Comparison of ENCODE assay signal across 14 cellular contexts in the genomic region with DNA sequence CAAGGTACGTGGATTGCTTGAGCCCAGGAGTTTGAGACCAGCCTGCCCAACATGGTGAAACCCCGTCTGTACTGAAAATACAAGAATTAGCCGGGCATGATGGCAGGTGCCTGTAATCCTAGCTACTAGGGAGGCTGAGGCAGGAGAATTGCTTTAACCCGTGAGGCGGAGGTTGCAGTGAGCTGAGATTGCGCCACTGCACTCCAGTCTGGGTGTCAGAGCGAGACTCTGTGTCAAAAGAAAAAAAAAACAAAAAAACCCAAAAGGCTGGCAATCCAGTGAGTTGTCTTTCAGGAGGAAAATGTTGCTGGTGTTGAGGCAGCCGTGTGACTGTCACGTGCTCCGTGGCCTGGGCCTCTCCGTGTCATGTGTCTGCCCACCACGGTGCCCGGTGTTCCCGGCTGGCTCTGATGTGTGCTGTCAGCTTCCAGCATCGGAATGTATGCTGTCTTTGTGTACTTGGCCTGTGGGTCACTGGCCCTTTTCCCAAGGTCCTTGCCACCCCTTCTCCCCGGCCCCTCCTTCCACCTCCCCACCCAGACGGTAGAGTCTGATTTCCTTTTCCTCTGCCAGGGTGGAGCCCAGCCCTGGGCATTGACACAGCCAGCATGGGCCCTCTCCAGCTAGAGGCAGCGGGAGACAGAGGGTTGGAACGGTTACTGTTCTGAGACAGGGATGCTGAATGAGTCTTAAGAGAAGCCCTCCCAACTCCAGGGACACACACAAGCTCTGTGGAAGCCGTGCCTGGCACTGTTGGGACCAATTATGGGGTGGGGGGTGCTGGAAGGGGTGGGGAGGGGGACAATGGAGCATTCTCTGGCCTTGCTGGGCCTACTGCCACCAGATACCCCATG. TPM values are rescaled to one million over a fixed set of nuclear protein-coding genes. Genes with fewer than 3 reads are reported as not detected.
DNase-seq lines count a peak whose midpoint lies in the region; ATAC-seq, FAIRE-seq and TF ChIP-seq lines count a peak whose summit lies in the region.
"Had no signal": no experiment of that assay in that cellular context is flagged by ENCODE, and none has a peak within 500 bp of the region (broad histone marks: within the 10 kb centered on the region; RNA-seq: fewer than 3 reads in every experiment).

No MANE protein-coding gene starts in this region.

- intact Hi-C loops in body of pancreas (cut with DNase I) (no loop called here), kidney (cut with DNase I) (no loop called here), pancreas (cut with DNase I) (no loop called here)

- H3K4me1 ChIP-seq in body of pancreas (peaks cover 22% of the 10 kb centered on the region), kidney (ENCODE audit: control insufficient read depth in 1 of 2, insufficient read depth in 1 of 2, low read depth in 1 of 2, low read length in 2 of 2) (no peaks in the 10 kb centered on the region), pancreas (peaks cover 0 to 10% (median 0%) of the 10 kb centered on the region in 3 donors)

- H3K27ac ChIP-seq in body of pancreas (peak overlapping the region; percentile 59 to 90 (median 84)), kidney (ENCODE audit: low read depth in 2 of 2, low read length in 2 of 2) (no peak overlapping the region), pancreas (peak overlapping the region; percentile 57 to 82 (median 72))

- FAIRE-seq in kidney (lab: Jason Lieb, UNC), result no peak
- FAIRE-seq in pancreas (lab: Jason Lieb, UNC), result no peak

- no peak for TF ChIP-seq CTCF in body of pancreas (IDR thresholded peaks at IDR 0.05)
- TF ChIP-seq CTCF in kidney (IDR thresholded peaks at IDR 0.05; ENCODE audit: borderline replicate concordance, extremely low read depth, insufficient read depth), result no peak
- TF ChIP-seq CTCF in pancreas (IDR thresholded peaks at IDR 0.05), result no peak

- no peak overlapping the region for H3K9ac ChIP-seq in kidney (ENCODE audit: low read length in 2 of 2)

- H3K27me3 ChIP-seq in body of pancreas (no peaks in the 10 kb centered on the region), pancreas (no peaks in the 10 kb centered on the region)

- peak; percentile 37 for DNase-seq in AG20443 (ENCODE audit: low spot score)
- DNase-seq in body of pancreas, result peak; percentile 84 to 95 (median 90)
- DNase-seq in kidney, result peak; percentile 81
- peak; percentile 72 to 94 (median 86) for DNase-seq in pancreas
- DNase-seq in ureter (ENCODE audit: low spot score), result no peak
- no peak for DNase-seq in activated effector memory CD4-positive, alpha-beta T cell treated with anti-CD3 and anti-CD28 coated beads, Interleukin-2, amount 50 U/mL, for 16 hours
- no peak for DNase-seq in NCI-H1436 treated with DMSO at 0.1 percent for 48 hours (lab: John Stamatoyannopoulos, UW)
- DNase-seq: activated B cell treated with CpG ODN at 0.5 μM for 24 hours, naive B cell, NCI-H226 had no signal

- WGBS in body of pancreas, 2 donors, result 28 to 37% methylated on average over 15 to 19 of the region's 20 CpGs
- WGBS in pancreas, 2 donors, result 20 to 31% methylated on average over 20 of the region's 20 CpGs

- no peak for TF ChIP-seq POLR2A in body of pancreas (IDR thresholded peaks at IDR 0.05)

- H3K36me3 ChIP-seq in body of pancreas (replicated peaks in 1 of 2; ENCODE audit: insufficient read depth in 1 of 2, low read depth in 2 of 2) (no peaks in the 10 kb centered on the region), kidney (ENCODE audit: control insufficient read depth in 1 of 2, insufficient read depth in 2 of 2, low read length in 2 of 2) (no peaks in the 10 kb centered on the region), pancreas (no peaks in the 10 kb centered on the region)

- ATAC-seq in body of pancreas (peak; percentile 93), pancreas (peak; percentile 85 to 93 (median 90)), HG02885 (IDR thresholded peaks at IDR 0.05; ENCODE audit: poor library complexity, unreplicated experiment) (no peak)
- ATAC-seq: activated naive CD4-positive, alpha-beta T cell treated with anti-CD3 and anti-CD28 coated beads, Interleukin-2, amount 50 U/mL, for 72 hours; HCT116 had no signal

- no peak overlapping the region for H3K4me3 ChIP-seq in body of pancreas
- H3K4me3 ChIP-seq in kidney (ENCODE audit: low read length in 2 of 2), result no peak overlapping the region
- H3K4me3 ChIP-seq in pancreas, result no peak overlapping the region

- H3K9me3 ChIP-seq in body of pancreas (no peaks in the 10 kb centered on the region), kidney (ENCODE audit: control insufficient read depth in 1 of 2, low read length in 2 of 2) (no peaks in the 10 kb centered on the region), pancreas (no peaks in the 10 kb centered on the region)

RNA-seq across cellular contexts. Expression of a gene that starts 7.2 kb away (rescaled TPM):
- total RNA-seq in body of pancreas (1 to 10 TPM; 3.0 to 3.4 TPM), kidney (4.4 TPM), pancreas (1 to 10 TPM; 1.1 to 5.5 (median 2.7) TPM), ureter (1.2 TPM)
- polyA plus RNA-seq in kidney (ENCODE audit: insufficient read depth, low read depth, low replicate concordance) (11.3 TPM), pancreas (1 to 10 TPM; 1.3 to 3.5 TPM)

RNA-seq across cellular contexts. Expression of a gene that starts 21.5 kb away (rescaled TPM):
- total RNA-seq in body of pancreas, result 1 to 10 TPM in 1 of 2 donors, not detected in 1; 2.6 TPM
- total RNA-seq in kidney, result 1.1 TPM
- 0.62 TPM for polyA plus RNA-seq in kidney (ENCODE audit: insufficient read depth, low read depth, low replicate concordance)
- 1 to 10 TPM in 1 of 6 donors, under 1 TPM in 3, not detected in 2; 0.12 to 1.1 (median 0.20) TPM for total RNA-seq in pancreas
- not detected for polyA plus RNA-seq in pancreas
- 0.75 TPM for total RNA-seq in ureter

RNA-seq across cellular contexts. Expression of a gene that starts 27.8 kb away (rescaled TPM):
- total RNA-seq in body of pancreas, result 1 to 10 TPM; 1.0 to 1.3 TPM
- 8.2 TPM for total RNA-seq in kidney
- polyA plus RNA-seq in kidney (ENCODE audit: insufficient read depth, low read depth, low replicate concordance), result 2.6 TPM
- 1 to 10 TPM in 3 of 6 donors, under 1 TPM in 3; 0.51 to 3.2 (median 1.1) TPM for total RNA-seq in pancreas
- polyA plus RNA-seq in pancreas, result 1 to 10 TPM; 2.1 to 2.8 TPM
- 3.1 TPM for total RNA-seq in ureter

RNA-seq across cellular contexts. Expression of a gene that starts 45.3 kb away (rescaled TPM):
- 10 to 100 TPM; 35.8 to 37.6 TPM for total RNA-seq in body of pancreas
- 58.2 TPM for total RNA-seq in kidney
- polyA plus RNA-seq in kidney (ENCODE audit: insufficient read depth, low read depth, low replicate concordance), result 51.9 TPM
- total RNA-seq in pancreas, result 10 to 100 TPM; 22.0 to 37.7 (median 26.4) TPM
- polyA plus RNA-seq in pancreas, result 10 to 100 TPM; 28.5 to 28.7 TPM
- total RNA-seq in ureter, result 23.6 TPM
- total RNA-seq: A673 had no signal

RNA-seq across cellular contexts. Expression of a gene that starts 49.8 kb away (rescaled TPM):
- total RNA-seq in body of pancreas, result 10 to 100 TPM; 11.5 to 49.3 TPM
- 76.6 TPM for total RNA-seq in kidney
- 69.2 TPM for polyA plus RNA-seq in kidney (ENCODE audit: insufficient read depth, low read depth, low replicate concordance)
- total RNA-seq in pancreas, result 10 to 100 TPM; 16.3 to 39.4 (median 20.0) TPM
- polyA plus RNA-seq in pancreas, result 10 to 100 TPM; 19.8 to 22.7 TPM
- 37.0 TPM for total RNA-seq in ureter

Comparison
In these comparisons a context has a peak if more than half of its experiments do, and no peak if none do; other contexts are left out.
1. DNase-seq: peak in AG20443 (single experiment), body of pancreas (4 of 4), kidney (single experiment) and pancreas (6 of 6); none in ureter (single experiment), activated effector memory CD4-positive, alpha-beta T cell treated with anti-CD3 and anti-CD28 coated beads, Interleukin-2, amount 50 U/mL, for 16 hours (single experiment) and NCI-H1436 treated with DMSO at 0.1 percent for 48 hours (single experiment).
2. H3K27ac ChIP-seq: peak in body of pancreas (4 of 4) and pancreas (4 of 4); none in kidney (0 of 2).